26 cellular contexts compared by ENCODE assay signal in genomic region chr21:41232055-41232454, GRCh38.
"Had no signal": no experiment of that assay in that cellular context is flagged by ENCODE, and none has a peak within 500 bp of the region (broad histone marks: within the 10 kb centered on the region; RNA-seq: fewer than 3 reads in every experiment).

No MANE protein-coding gene starts in this region.

- H3K4me1 Mint-ChIP-seq: activated T-helper 17 cell treated with anti-CD3 and anti-CD28 coated beads, Interleukin-2, amount 50 U/mL, for 72 hours; natural killer cell had no signal

- DNase-seq: activated CD4-positive, CD25-positive, alpha-beta regulatory T cell treated with anti-CD3 and anti-CD28 coated beads, Interleukin-2, amount 50 U/mL, for 72 hours; activated CD8-positive, alpha-beta memory T cell treated with anti-CD3 and anti-CD28 coated beads for 24 hours; activated CD8-positive, alpha-beta memory T cell treated with anti-CD3 and anti-CD28 coated beads, Interleukin-2, amount 50 U/mL, for 4 hours; activated T-cell treated with anti-CD3 and anti-CD28 coated beads, Interleukin-2, amount 50 U/mL, for 24 hours; brain microvascular endothelial cell; caudate nucleus; effector CD8-positive, alpha-beta T cell; erythroblast; foreskin keratinocyte; glutamatergic neuron; left ventricle myocardium inferior; natural killer cell; stimulated activated CD4-positive, alpha-beta T cell treated with anti-CD3 and anti-CD28 coated beads, Interleukin-2, amount 100 ng/mL, for 48 hours; stimulated activated CD8-positive, alpha-beta memory T cell treated with anti-CD3 and anti-CD28 coated beads, Interleukin-4, amount 100 ng/mL, for 48 hours; stimulated activated naive CD4-positive, alpha-beta T cell treated with Interleukin-2 at 50 U/mL for 16 hours; upper lobe of right lung had no signal

- H3K4me3 Mint-ChIP-seq: activated T-cell treated with anti-CD3 and anti-CD28 coated beads, Interleukin-2, amount 50 U/mL, for 24 hours; activated T-helper 17 cell treated with anti-CD3 and anti-CD28 coated beads, Interleukin-2, amount 50 U/mL, for 72 hours; dendritic cell treated with granulocyte-macrophage colony-stimulating factor and Interleukin-4, amounts not matched to agents 40 ng/mL and 50 ng/mL, for 4 days; mesothelial cell of epicardium; natural killer cell had no signal

- H3K27me3 Mint-ChIP-seq: dendritic cell treated with granulocyte-macrophage colony-stimulating factor and Interleukin-4, amounts not matched to agents 40 ng/mL and 50 ng/mL, for 4 days had no signal

- ATAC-seq: activated naive CD4-positive, alpha-beta T cell treated with anti-CD3 and anti-CD28 coated beads, Interleukin-2, amount 50 U/mL, for 72 hours; activated T-helper 17 cell treated with anti-CD3 and anti-CD28 coated beads, Interleukin-2, amount 50 U/mL, for 72 hours; foreskin keratinocyte; natural killer cell; upper lobe of right lung had no signal

- H3K4me2 ChIP-seq: hepatocyte, smooth muscle cell had no signal

- H3K36me3 Mint-ChIP-seq: natural killer cell had no signal

- H3K4me3 ChIP-seq: ascending aorta, hepatocyte, left ventricle myocardium inferior, sigmoid colon, smooth muscle cell, thoracic aorta, upper lobe of right lung had no signal

- H3K27ac Mint-ChIP-seq: activated naive CD4-positive, alpha-beta T cell treated with anti-CD3 and anti-CD28 coated beads, Interleukin-2, amount 50 U/mL, for 72 hours; activated T-cell treated with anti-CD3 and anti-CD28 coated beads, Interleukin-2, amount 50 U/mL, for 24 hours; activated T-helper 17 cell treated with anti-CD3 and anti-CD28 coated beads, Interleukin-2, amount 50 U/mL, for 72 hours; dendritic cell treated with granulocyte-macrophage colony-stimulating factor and Interleukin-4, amounts not matched to agents 40 ng/mL and 50 ng/mL, for 4 days; mesothelial cell of epicardium; natural killer cell had no signal

- H2AFZ ChIP-seq: hepatocyte had no signal

- H3K79me2 ChIP-seq: hepatocyte had no signal

- H3K27me3 ChIP-seq: ascending aorta, brain microvascular endothelial cell, foreskin keratinocyte, hepatocyte, sigmoid colon, upper lobe of right lung had no signal

- H3K9me3 Mint-ChIP-seq: activated naive CD4-positive, alpha-beta T cell treated with anti-CD3 and anti-CD28 coated beads, Interleukin-2, amount 50 U/mL, for 72 hours; activated T-cell treated with anti-CD3 and anti-CD28 coated beads, Interleukin-2, amount 50 U/mL, for 24 hours; activated T-helper 17 cell treated with anti-CD3 and anti-CD28 coated beads, Interleukin-2, amount 50 U/mL, for 72 hours; dendritic cell treated with granulocyte-macrophage colony-stimulating factor and Interleukin-4, amounts not matched to agents 40 ng/mL and 50 ng/mL, for 4 days; mesothelial cell of epicardium; natural killer cell had no signal

- H3K36me3 ChIP-seq: brain microvascular endothelial cell, upper lobe of right lung had no signal

- H3K4me1 ChIP-seq: sigmoid colon, upper lobe of right lung had no signal

- H3K9me3 ChIP-seq: ascending aorta, left ventricle myocardium inferior, sigmoid colon, thoracic aorta, upper lobe of right lung had no signal

- H3K27ac ChIP-seq: ascending aorta, brain microvascular endothelial cell, foreskin keratinocyte, hepatocyte, left ventricle myocardium inferior, sigmoid colon, thoracic aorta, upper lobe of right lung, VCaP had no signal
